In the genomic region with DNA sequence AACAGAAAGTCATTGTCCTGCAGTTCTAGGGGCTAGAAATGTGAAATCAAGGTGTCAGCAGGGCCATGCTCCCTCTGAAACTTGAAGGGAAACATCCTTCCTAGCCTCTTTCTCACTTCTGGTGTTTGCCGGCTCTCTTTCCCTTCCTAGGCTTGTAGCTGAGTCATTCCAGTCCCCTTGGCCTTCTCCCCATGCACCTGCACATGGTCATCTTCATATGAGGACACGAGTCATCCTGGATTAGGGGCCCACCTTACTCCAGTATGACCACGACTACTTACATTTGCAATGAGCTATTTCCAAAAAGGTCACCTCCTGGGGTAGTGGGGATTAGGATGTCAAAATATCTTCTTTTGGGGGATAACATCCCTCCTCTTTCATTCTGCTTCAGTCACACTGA, we compare ENCODE assay signal across 25 cellular contexts.
"Had no signal": no experiment of that assay in that cellular context is flagged by ENCODE, and none has a peak within 500 bp of the region (broad histone marks: within the 10 kb centered on the region; RNA-seq: fewer than 3 reads in every experiment).

No MANE protein-coding gene starts in this region.

- DNase-seq: activated B cell treated with CpG ODN at 0.5 μM for 24 hours; activated CD4-positive, alpha-beta memory T cell treated with anti-CD3 and anti-CD28 coated beads for 36 hours; activated CD4-positive, alpha-beta T cell treated with anti-CD3 and anti-CD28 coated beads for 36 hours; activated effector memory CD4-positive, alpha-beta T cell treated with Interleukin-2 at 50 U/mL for 16 hours; activated naive CD4-positive, alpha-beta T cell treated with anti-CD3 and anti-CD28 coated beads, Interleukin-2, amount 50 U/mL, for 16 hours; activated T-cell treated with anti-CD3 and anti-CD28 coated beads, Interleukin-2, amount 50 U/mL, for 48 hours; adrenal gland; brain microvascular endothelial cell; caudate nucleus; dermis blood vessel endothelial cell; effector CD8-positive, alpha-beta T cell; foreskin melanocyte; kidney; lower lobe of right lung; mesendoderm; mucosa of descending colon; stimulated activated CD4-positive, alpha-beta T cell treated with anti-CD3 and anti-CD28 coated beads, Interleukin-4, amount 100 ng/mL, for 1 hour; stomach; transverse colon had no signal

- H3K27me3 Mint-ChIP-seq: activated B cell treated with CpG ODN at 0.5 μM for 24 hours; activated CD4-positive, alpha-beta memory T cell treated with anti-CD3 and anti-CD28 coated beads for 36 hours; activated CD4-positive, alpha-beta T cell treated with anti-CD3 and anti-CD28 coated beads for 36 hours had no signal

- H3K36me3 ChIP-seq: adrenal gland, ascending aorta, brain microvascular endothelial cell, lower lobe of right lung, neural progenitor cell, stomach, suprapubic skin, transverse colon had no signal

- H3K4me3 Mint-ChIP-seq: activated B cell treated with CpG ODN at 0.5 μM for 24 hours; activated CD4-positive, alpha-beta memory T cell treated with anti-CD3 and anti-CD28 coated beads for 36 hours; activated CD4-positive, alpha-beta T cell treated with anti-CD3 and anti-CD28 coated beads for 36 hours; neural progenitor cell; T-helper 1 cell treated with Interleukin-12 subunit alpha and Interleukin-12 subunit beta and Interleukin-4 antibody, amounts not matched to agents 30 μg/mL and 1 μg/mL, for 36 hours had no signal

- H3K4me2 ChIP-seq: neural progenitor cell had no signal

- H3K9ac ChIP-seq: neural progenitor cell had no signal

- ATAC-seq: activated CD4-positive, alpha-beta T cell treated with anti-CD3 and anti-CD28 coated beads for 36 hours; left lobe of liver; lower lobe of right lung; mucosa of descending colon had no signal

- H3K4me1 ChIP-seq: adrenal gland, ascending aorta, lower lobe of right lung, stomach, suprapubic skin, transverse colon had no signal

- H3K36me3 Mint-ChIP-seq: activated CD4-positive, alpha-beta memory T cell treated with anti-CD3 and anti-CD28 coated beads for 36 hours; neural progenitor cell had no signal

- H2AFZ ChIP-seq: neural progenitor cell had no signal

- H3K9me3 ChIP-seq: adrenal gland, ascending aorta, mucosa of descending colon, suprapubic skin, transverse colon had no signal

- H3K4me3 ChIP-seq: adrenal gland, ascending aorta, lower lobe of right lung, mucosa of descending colon, neural progenitor cell, stomach, suprapubic skin, transverse colon had no signal

- H3K27me3 ChIP-seq: adrenal gland, ascending aorta, brain microvascular endothelial cell, neural progenitor cell, stomach, transverse colon had no signal

- H3K27ac Mint-ChIP-seq: activated CD4-positive, alpha-beta memory T cell treated with anti-CD3 and anti-CD28 coated beads for 36 hours; activated CD4-positive, alpha-beta T cell treated with anti-CD3 and anti-CD28 coated beads for 36 hours; neural progenitor cell; T-helper 1 cell treated with Interleukin-12 subunit alpha and Interleukin-12 subunit beta and Interleukin-4 antibody, amounts not matched to agents 30 μg/mL and 1 μg/mL, for 36 hours had no signal

- FAIRE-seq: kidney, urothelium cell line had no signal

- H3K27ac ChIP-seq: adrenal gland, ascending aorta, brain microvascular endothelial cell, lower lobe of right lung, neural progenitor cell, stomach, suprapubic skin, transverse colon had no signal

- H3K9me3 Mint-ChIP-seq: activated CD4-positive, alpha-beta memory T cell treated with anti-CD3 and anti-CD28 coated beads for 36 hours; T-helper 1 cell treated with Interleukin-12 subunit alpha and Interleukin-12 subunit beta and Interleukin-4 antibody, amounts not matched to agents 30 μg/mL and 1 μg/mL, for 36 hours had no signal
